Comparison of ENCODE assay signal across 1 cellular context in the genomic region with DNA sequence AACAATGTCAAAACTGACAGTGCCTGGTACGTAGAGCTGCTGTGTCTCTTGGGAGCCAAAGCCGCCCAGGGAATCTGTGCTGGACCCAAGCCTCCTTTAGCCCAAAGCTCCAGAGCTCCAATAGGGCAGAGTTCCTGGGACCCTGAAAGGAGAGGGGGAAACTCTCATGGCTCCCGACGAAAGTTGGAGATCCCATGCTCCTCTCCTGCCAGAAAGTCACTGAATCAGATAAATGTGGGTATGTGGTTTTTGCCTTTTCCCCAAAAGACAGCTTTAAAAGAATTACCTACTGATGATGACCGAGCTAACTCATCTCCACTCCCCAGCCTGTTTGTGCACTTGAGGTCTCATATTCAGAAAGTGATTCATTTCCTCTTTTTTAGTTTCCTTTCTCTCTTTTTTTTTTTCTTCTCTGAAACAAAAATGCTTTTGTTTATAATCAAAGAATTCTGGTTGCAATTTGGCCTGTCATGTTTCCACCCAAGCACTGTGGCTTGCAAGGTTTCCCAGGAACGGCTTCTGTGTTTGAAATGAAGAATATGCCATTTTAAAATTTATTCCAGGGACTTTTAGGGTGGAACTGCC.
TF ChIP-seq lines count a peak whose summit lies in the region.

No MANE protein-coding gene starts in this region.

TF ChIP-seq in GM12878, 131 proteins besides CTCF, POLR2A, EP300 and RAD21 (continued from another document and continues in another):
- TF ChIP-seq, protein P1, sequence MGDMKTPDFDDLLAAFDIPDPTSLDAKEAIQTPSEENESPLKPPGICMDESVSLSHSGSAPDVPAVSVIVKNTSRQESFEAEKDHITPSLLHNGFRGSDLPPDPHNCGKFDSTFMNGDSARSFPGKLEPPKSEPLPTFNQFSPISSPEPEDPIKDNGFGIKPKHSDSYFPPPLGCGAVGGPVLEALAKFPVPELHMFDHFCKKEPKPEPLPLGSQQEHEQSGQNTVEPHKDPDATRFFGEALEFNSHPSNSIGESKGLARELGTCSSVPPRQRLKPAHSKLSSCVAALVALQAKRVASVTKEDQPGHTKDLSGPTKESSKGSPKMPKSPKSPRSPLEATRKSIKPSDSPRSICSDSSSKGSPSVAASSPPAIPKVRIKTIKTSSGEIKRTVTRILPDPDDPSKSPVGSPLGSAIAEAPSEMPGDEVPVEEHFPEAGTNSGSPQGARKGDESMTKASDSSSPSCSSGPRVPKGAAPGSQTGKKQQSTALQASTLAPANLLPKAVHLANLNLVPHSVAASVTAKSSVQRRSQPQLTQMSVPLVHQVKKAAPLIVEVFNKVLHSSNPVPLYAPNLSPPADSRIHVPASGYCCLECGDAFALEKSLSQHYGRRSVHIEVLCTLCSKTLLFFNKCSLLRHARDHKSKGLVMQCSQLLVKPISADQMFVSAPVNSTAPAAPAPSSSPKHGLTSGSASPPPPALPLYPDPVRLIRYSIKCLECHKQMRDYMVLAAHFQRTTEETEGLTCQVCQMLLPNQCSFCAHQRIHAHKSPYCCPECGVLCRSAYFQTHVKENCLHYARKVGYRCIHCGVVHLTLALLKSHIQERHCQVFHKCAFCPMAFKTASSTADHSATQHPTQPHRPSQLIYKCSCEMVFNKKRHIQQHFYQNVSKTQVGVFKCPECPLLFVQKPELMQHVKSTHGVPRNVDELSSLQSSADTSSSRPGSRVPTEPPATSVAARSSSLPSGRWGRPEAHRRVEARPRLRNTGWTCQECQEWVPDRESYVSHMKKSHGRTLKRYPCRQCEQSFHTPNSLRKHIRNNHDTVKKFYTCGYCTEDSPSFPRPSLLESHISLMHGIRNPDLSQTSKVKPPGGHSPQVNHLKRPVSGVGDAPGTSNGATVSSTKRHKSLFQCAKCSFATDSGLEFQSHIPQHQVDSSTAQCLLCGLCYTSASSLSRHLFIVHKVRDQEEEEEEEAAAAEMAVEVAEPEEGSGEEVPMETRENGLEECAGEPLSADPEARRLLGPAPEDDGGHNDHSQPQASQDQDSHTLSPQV (IDR thresholded peaks at IDR 0.05) = no peak
- TF ChIP-seq POLR2AphosphoS2 (IDR thresholded peaks at IDR 0.05; ENCODE audit: low read depth, low read length) (no peak), STAT1 (conservative IDR thresholded peaks at IDR 0.05) (no peak), ESRRA (IDR thresholded peaks at IDR 0.05; ENCODE audit: low read length) (0 out of 2 replicates have a peak, but pooled peaks have one; percentile 57), MYC (IDR thresholded peaks at IDR 0.05; ENCODE audit: insufficient read depth, insufficient read length, insufficient replicate concordance, low read length, severe bottlenecking) (no peak), BMI1 (IDR thresholded peaks at IDR 0.05; ENCODE audit: borderline replicate concordance) (peak; percentile 47; the same call in 1 of the 2 replicates), TCF3 (IDR thresholded peaks at IDR 0.05; ENCODE audit: borderline replicate concordance, insufficient read depth, low read depth, low read length) (no peak), ASH2L (IDR thresholded peaks at IDR 0.05; ENCODE audit: borderline replicate concordance, low read depth) (no peak), FOXM1 (IDR thresholded peaks at IDR 0.05; ENCODE audit: low read depth, low read length) (peak; percentile 90; the same call in 1 of the 2 replicates), NBN (IDR thresholded peaks at IDR 0.05) (peak; percentile 79), ZZZ3 (IDR thresholded peaks at IDR 0.05; ENCODE audit: control insufficient read depth, insufficient read length, low read depth) (no peak), NR2C1 (IDR thresholded peaks at IDR 0.05) (no peak), ZBED1 (IDR thresholded peaks at IDR 0.05; ENCODE audit: borderline replicate concordance) (0 out of 2 replicates have a peak, but pooled peaks have one; percentile 40), SMC3 (IDR thresholded peaks at IDR 0.05; ENCODE audit: borderline replicate concordance, low read length) (peak; percentile 16; the same call in 1 of the 2 replicates), ETV6 (conservative IDR thresholded peaks at IDR 0.05 in 1 of 2, IDR thresholded peaks at IDR 0.05 in 1 of 2; ENCODE audit: borderline replicate concordance in 1 of 2, low read depth in 1 of 2) (peak in 1 of 2 experiments; percentile 81; a peak in 1 of 4 replicates), SUZ12 (IDR thresholded peaks at IDR 0.05; ENCODE audit: unreplicated experiment) (no peak), ZNF274 (IDR thresholded peaks at IDR 0.05; ENCODE audit: insufficient read depth, insufficient read length) (no peak), ZSCAN29 (IDR thresholded peaks at IDR 0.05) (no peak), POLR2AphosphoS5 (IDR thresholded peaks at IDR 0.05; ENCODE audit: low read length) (0 out of 2 replicates have a peak, but pooled peaks have one; percentile 59), SUPT20H (IDR thresholded peaks at IDR 0.05; ENCODE audit: borderline replicate concordance, control insufficient read depth, low read depth, low read length) (no peak), FOS (IDR thresholded peaks at IDR 0.05; ENCODE audit: borderline replicate concordance, extremely low read depth, insufficient read length) (no peak), PML (IDR thresholded peaks at IDR 0.05; ENCODE audit: low read length) (no peak), PAX5 (IDR thresholded peaks at IDR 0.05; ENCODE audit: borderline replicate concordance, low read depth, low read length) (peak; percentile 40; the same call in 1 of the 2 replicates), MXI1 (IDR thresholded peaks at IDR 0.05; ENCODE audit: low read depth, low read length) (no peak)
- TF ChIP-seq, protein P2, sequence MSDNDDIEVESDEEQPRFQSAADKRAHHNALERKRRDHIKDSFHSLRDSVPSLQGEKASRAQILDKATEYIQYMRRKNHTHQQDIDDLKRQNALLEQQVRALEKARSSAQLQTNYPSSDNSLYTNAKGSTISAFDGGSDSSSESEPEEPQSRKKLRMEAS (IDR thresholded peaks at IDR 0.05; ENCODE audit: low read depth, low read length) = no peak
- TF ChIP-seq, protein P3, sequence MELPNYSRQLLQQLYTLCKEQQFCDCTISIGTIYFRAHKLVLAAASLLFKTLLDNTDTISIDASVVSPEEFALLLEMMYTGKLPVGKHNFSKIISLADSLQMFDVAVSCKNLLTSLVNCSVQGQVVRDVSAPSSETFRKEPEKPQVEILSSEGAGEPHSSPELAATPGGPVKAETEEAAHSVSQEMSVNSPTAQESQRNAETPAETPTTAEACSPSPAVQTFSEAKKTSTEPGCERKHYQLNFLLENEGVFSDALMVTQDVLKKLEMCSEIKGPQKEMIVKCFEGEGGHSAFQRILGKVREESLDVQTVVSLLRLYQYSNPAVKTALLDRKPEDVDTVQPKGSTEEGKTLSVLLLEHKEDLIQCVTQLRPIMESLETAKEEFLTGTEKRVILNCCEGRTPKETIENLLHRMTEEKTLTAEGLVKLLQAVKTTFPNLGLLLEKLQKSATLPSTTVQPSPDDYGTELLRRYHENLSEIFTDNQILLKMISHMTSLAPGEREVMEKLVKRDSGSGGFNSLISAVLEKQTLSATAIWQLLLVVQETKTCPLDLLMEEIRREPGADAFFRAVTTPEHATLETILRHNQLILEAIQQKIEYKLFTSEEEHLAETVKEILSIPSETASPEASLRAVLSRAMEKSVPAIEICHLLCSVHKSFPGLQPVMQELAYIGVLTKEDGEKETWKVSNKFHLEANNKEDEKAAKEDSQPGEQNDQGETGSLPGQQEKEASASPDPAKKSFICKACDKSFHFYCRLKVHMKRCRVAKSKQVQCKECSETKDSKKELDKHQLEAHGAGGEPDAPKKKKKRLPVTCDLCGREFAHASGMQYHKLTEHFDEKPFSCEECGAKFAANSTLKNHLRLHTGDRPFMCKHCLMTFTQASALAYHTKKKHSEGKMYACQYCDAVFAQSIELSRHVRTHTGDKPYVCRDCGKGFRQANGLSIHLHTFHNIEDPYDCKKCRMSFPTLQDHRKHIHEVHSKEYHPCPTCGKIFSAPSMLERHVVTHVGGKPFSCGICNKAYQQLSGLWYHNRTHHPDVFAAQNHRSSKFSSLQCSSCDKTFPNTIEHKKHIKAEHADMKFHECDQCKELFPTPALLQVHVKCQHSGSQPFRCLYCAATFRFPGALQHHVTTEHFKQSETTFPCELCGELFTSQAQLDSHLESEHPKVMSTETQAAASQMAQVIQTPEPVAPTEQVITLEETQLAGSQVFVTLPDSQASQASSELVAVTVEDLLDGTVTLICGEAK (IDR thresholded peaks at IDR 0.05; ENCODE audit: borderline replicate concordance) = no peak
- TF ChIP-seq, protein P4, sequence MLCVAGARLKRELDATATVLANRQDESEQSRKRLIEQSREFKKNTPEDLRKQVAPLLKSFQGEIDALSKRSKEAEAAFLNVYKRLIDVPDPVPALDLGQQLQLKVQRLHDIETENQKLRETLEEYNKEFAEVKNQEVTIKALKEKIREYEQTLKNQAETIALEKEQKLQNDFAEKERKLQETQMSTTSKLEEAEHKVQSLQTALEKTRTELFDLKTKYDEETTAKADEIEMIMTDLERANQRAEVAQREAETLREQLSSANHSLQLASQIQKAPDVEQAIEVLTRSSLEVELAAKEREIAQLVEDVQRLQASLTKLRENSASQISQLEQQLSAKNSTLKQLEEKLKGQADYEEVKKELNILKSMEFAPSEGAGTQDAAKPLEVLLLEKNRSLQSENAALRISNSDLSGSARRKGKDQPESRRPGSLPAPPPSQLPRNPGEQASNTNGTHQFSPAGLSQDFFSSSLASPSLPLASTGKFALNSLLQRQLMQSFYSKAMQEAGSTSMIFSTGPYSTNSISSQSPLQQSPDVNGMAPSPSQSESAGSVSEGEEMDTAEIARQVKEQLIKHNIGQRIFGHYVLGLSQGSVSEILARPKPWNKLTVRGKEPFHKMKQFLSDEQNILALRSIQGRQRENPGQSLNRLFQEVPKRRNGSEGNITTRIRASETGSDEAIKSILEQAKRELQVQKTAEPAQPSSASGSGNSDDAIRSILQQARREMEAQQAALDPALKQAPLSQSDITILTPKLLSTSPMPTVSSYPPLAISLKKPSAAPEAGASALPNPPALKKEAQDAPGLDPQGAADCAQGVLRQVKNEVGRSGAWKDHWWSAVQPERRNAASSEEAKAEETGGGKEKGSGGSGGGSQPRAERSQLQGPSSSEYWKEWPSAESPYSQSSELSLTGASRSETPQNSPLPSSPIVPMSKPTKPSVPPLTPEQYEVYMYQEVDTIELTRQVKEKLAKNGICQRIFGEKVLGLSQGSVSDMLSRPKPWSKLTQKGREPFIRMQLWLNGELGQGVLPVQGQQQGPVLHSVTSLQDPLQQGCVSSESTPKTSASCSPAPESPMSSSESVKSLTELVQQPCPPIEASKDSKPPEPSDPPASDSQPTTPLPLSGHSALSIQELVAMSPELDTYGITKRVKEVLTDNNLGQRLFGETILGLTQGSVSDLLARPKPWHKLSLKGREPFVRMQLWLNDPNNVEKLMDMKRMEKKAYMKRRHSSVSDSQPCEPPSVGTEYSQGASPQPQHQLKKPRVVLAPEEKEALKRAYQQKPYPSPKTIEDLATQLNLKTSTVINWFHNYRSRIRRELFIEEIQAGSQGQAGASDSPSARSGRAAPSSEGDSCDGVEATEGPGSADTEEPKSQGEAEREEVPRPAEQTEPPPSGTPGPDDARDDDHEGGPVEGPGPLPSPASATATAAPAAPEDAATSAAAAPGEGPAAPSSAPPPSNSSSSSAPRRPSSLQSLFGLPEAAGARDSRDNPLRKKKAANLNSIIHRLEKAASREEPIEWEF (IDR thresholded peaks at IDR 0.05; ENCODE audit: insufficient replicate concordance, low read depth, low read length) = peak; percentile 75
- TF ChIP-seq, protein P5, sequence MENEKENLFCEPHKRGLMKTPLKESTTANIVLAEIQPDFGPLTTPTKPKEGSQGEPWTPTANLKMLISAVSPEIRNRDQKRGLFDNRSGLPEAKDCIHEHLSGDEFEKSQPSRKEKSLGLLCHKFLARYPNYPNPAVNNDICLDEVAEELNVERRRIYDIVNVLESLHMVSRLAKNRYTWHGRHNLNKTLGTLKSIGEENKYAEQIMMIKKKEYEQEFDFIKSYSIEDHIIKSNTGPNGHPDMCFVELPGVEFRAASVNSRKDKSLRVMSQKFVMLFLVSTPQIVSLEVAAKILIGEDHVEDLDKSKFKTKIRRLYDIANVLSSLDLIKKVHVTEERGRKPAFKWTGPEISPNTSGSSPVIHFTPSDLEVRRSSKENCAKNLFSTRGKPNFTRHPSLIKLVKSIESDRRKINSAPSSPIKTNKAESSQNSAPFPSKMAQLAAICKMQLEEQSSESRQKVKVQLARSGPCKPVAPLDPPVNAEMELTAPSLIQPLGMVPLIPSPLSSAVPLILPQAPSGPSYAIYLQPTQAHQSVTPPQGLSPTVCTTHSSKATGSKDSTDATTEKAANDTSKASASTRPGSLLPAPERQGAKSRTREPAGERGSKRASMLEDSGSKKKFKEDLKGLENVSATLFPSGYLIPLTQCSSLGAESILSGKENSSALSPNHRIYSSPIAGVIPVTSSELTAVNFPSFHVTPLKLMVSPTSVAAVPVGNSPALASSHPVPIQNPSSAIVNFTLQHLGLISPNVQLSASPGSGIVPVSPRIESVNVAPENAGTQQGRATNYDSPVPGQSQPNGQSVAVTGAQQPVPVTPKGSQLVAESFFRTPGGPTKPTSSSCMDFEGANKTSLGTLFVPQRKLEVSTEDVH (IDR thresholded peaks at IDR 0.05; ENCODE audit: low read depth, partially characterized antibody) = no peak
- TF ChIP-seq, protein P6, sequence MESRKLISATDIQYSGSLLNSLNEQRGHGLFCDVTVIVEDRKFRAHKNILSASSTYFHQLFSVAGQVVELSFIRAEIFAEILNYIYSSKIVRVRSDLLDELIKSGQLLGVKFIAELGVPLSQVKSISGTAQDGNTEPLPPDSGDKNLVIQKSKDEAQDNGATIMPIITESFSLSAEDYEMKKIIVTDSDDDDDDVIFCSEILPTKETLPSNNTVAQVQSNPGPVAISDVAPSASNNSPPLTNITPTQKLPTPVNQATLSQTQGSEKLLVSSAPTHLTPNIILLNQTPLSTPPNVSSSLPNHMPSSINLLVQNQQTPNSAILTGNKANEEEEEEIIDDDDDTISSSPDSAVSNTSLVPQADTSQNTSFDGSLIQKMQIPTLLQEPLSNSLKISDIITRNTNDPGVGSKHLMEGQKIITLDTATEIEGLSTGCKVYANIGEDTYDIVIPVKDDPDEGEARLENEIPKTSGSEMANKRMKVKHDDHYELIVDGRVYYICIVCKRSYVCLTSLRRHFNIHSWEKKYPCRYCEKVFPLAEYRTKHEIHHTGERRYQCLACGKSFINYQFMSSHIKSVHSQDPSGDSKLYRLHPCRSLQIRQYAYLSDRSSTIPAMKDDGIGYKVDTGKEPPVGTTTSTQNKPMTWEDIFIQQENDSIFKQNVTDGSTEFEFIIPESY (IDR thresholded peaks at IDR 0.05) = no peak
- TF ChIP-seq, protein P7, sequence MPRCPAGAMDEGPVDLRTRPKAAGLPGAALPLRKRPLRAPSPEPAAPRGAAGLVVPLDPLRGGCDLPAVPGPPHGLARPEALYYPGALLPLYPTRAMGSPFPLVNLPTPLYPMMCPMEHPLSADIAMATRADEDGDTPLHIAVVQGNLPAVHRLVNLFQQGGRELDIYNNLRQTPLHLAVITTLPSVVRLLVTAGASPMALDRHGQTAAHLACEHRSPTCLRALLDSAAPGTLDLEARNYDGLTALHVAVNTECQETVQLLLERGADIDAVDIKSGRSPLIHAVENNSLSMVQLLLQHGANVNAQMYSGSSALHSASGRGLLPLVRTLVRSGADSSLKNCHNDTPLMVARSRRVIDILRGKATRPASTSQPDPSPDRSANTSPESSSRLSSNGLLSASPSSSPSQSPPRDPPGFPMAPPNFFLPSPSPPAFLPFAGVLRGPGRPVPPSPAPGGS (IDR thresholded peaks at IDR 0.05; ENCODE audit: borderline replicate concordance, insufficient read depth, low read depth, low read length, poor library complexity, severe bottlenecking) = peak; percentile 58
